Comparison of ENCODE assay signal across 19 cellular contexts in genomic region chr11:80748207-80748606, GRCh38.
"Had no signal": no experiment of that assay in that cellular context is flagged by ENCODE, and none has a peak within 500 bp of the region (broad histone marks: within the 10 kb centered on the region; RNA-seq: fewer than 3 reads in every experiment).

No MANE protein-coding gene starts in this region.

- H3K27ac Mint-ChIP-seq: dendritic cell treated with granulocyte-macrophage colony-stimulating factor and Interleukin-4, amounts not matched to agents 40 ng/mL and 50 ng/mL, for 4 days; effector memory CD8-positive, alpha-beta T cell; naive thymus-derived CD8-positive, alpha-beta T cell had no signal

- ATAC-seq: effector memory CD8-positive, alpha-beta T cell; heart right ventricle; left lobe of liver; mucosa of descending colon; naive thymus-derived CD8-positive, alpha-beta T cell; right cardiac atrium had no signal

- H3K4me1 Mint-ChIP-seq: naive thymus-derived CD8-positive, alpha-beta T cell; neural crest cell had no signal

- H3K9me3 Mint-ChIP-seq: dendritic cell treated with granulocyte-macrophage colony-stimulating factor and Interleukin-4, amounts not matched to agents 40 ng/mL and 50 ng/mL, for 4 days had no signal

- H3K27me3 ChIP-seq: stomach, thyroid gland, upper lobe of left lung, vagina had no signal

- H3K4me1 ChIP-seq: heart right ventricle, stomach, thyroid gland, upper lobe of left lung, vagina had no signal

- DNase-seq: effector memory CD8-positive, alpha-beta T cell; erythroblast; foreskin melanocyte; heart right ventricle; hypothalamus; islet precursor cell; naive thymus-derived CD8-positive, alpha-beta T cell; right cardiac atrium; stimulated activated CD4-positive, alpha-beta T cell treated with anti-CD3 and anti-CD28 coated beads, Interleukin-12 subunit alpha, Interleukin-12 subunit beta, amount 100 ng/mL, for 4 hours; stimulated activated naive CD4-positive, alpha-beta T cell; stomach; substantia nigra; thyroid gland; upper lobe of left lung had no signal

- H3K4me3 ChIP-seq: heart right ventricle, mucosa of descending colon, stomach, thyroid gland, upper lobe of left lung, vagina had no signal

- H3K4me3 Mint-ChIP-seq: dendritic cell treated with granulocyte-macrophage colony-stimulating factor and Interleukin-4, amounts not matched to agents 40 ng/mL and 50 ng/mL, for 4 days; effector memory CD8-positive, alpha-beta T cell; naive thymus-derived CD8-positive, alpha-beta T cell; neural crest cell had no signal

- H3K9me3 ChIP-seq: heart right ventricle, mucosa of descending colon, stomach, thyroid gland, upper lobe of left lung, vagina had no signal

- H3K36me3 Mint-ChIP-seq: naive thymus-derived CD8-positive, alpha-beta T cell had no signal

- H3K27ac ChIP-seq: heart right ventricle, stomach, thyroid gland, upper lobe of left lung, vagina had no signal

- H3K27me3 Mint-ChIP-seq: dendritic cell treated with granulocyte-macrophage colony-stimulating factor and Interleukin-4, amounts not matched to agents 40 ng/mL and 50 ng/mL, for 4 days; effector memory CD8-positive, alpha-beta T cell; naive thymus-derived CD8-positive, alpha-beta T cell had no signal

- H3K36me3 ChIP-seq: heart right ventricle, stomach, thyroid gland, upper lobe of left lung, vagina had no signal
